ENCODE assay signal across 2 cellular contexts in the genomic region with DNA sequence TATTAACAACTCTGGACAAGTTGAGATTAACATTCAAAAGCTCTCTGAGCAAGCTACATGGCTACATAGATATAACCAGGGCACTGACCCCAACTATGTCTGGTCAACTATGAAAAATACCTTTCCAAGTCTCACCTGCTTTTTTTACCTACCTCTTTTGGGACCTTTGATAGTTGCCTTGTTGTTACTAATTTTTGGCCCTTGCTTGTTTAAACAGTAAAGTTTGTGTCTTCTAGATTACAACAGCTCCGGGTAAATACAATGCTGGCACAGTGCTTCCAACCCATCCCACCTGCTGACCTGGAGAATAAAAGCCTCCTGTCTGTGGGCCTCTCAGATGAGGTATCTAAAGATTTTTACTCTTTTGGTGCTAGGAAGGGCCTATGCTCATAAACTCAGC.
TF ChIP-seq lines count a peak whose summit lies in the region.

No MANE protein-coding gene starts in this region.

TF ChIP-seq in liver, 16 proteins besides CTCF, POLR2A, EP300 and RAD21 (continued from another document):
- TF ChIP-seq, protein P1, sequence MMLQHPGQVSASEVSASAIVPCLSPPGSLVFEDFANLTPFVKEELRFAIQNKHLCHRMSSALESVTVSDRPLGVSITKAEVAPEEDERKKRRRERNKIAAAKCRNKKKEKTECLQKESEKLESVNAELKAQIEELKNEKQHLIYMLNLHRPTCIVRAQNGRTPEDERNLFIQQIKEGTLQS (IDR thresholded peaks at IDR 0.05): no peak
- TF ChIP-seq, protein P2, sequence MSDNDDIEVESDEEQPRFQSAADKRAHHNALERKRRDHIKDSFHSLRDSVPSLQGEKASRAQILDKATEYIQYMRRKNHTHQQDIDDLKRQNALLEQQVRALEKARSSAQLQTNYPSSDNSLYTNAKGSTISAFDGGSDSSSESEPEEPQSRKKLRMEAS (IDR thresholded peaks at IDR 0.05): peak; percentile 31

TF ChIP-seq in HepG2, 621 proteins besides CTCF, POLR2A, EP300 and RAD21 (continued from another document):
- TF ChIP-seq, protein P3, sequence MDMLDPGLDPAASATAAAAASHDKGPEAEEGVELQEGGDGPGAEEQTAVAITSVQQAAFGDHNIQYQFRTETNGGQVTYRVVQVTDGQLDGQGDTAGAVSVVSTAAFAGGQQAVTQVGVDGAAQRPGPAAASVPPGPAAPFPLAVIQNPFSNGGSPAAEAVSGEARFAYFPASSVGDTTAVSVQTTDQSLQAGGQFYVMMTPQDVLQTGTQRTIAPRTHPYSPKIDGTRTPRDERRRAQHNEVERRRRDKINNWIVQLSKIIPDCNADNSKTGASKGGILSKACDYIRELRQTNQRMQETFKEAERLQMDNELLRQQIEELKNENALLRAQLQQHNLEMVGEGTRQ (IDR thresholded peaks at IDR 0.05; ENCODE audit: low read depth, low read length): no peak
- TF ChIP-seq, protein P3 (CRISPR knock-in tag; IDR thresholded peaks at IDR 0.05; ENCODE audit: borderline replicate concordance): no peak
- TF ChIP-seq, protein P4, sequence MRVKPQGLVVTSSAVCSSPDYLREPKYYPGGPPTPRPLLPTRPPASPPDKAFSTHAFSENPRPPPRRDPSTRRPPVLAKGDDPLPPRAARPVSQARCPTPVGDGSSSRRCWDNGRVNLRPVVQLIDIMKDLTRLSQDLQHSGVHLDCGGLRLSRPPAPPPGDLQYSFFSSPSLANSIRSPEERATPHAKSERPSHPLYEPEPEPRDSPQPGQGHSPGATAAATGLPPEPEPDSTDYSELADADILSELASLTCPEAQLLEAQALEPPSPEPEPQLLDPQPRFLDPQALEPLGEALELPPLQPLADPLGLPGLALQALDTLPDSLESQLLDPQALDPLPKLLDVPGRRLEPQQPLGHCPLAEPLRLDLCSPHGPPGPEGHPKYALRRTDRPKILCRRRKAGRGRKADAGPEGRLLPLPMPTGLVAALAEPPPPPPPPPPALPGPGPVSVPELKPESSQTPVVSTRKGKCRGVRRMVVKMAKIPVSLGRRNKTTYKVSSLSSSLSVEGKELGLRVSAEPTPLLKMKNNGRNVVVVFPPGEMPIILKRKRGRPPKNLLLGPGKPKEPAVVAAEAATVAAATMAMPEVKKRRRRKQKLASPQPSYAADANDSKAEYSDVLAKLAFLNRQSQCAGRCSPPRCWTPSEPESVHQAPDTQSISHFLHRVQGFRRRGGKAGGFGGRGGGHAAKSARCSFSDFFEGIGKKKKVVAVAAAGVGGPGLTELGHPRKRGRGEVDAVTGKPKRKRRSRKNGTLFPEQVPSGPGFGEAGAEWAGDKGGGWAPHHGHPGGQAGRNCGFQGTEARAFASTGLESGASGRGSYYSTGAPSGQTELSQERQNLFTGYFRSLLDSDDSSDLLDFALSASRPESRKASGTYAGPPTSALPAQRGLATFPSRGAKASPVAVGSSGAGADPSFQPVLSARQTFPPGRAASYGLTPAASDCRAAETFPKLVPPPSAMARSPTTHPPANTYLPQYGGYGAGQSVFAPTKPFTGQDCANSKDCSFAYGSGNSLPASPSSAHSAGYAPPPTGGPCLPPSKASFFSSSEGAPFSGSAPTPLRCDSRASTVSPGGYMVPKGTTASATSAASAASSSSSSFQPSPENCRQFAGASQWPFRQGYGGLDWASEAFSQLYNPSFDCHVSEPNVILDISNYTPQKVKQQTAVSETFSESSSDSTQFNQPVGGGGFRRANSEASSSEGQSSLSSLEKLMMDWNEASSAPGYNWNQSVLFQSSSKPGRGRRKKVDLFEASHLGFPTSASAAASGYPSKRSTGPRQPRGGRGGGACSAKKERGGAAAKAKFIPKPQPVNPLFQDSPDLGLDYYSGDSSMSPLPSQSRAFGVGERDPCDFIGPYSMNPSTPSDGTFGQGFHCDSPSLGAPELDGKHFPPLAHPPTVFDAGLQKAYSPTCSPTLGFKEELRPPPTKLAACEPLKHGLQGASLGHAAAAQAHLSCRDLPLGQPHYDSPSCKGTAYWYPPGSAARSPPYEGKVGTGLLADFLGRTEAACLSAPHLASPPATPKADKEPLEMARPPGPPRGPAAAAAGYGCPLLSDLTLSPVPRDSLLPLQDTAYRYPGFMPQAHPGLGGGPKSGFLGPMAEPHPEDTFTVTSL (CRISPR knock-in tag; IDR thresholded peaks at IDR 0.05; ENCODE audit: borderline replicate concordance): no peak
- TF ChIP-seq RBFOX2 (IDR thresholded peaks at IDR 0.05; ENCODE audit: low read depth, low read length) (no peak), SNRNP70 (IDR thresholded peaks at IDR 0.05; ENCODE audit: low read depth, low read length) (no peak)
- TF ChIP-seq, protein P5, sequence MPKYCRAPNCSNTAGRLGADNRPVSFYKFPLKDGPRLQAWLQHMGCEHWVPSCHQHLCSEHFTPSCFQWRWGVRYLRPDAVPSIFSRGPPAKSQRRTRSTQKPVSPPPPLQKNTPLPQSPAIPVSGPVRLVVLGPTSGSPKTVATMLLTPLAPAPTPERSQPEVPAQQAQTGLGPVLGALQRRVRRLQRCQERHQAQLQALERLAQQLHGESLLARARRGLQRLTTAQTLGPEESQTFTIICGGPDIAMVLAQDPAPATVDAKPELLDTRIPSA (CRISPR knock-in tag; IDR thresholded peaks at IDR 0.05; ENCODE audit: borderline replicate concordance): no peak
TF ChIP-seq in HepG2: peak in this region for 0.
